In the genomic region with DNA sequence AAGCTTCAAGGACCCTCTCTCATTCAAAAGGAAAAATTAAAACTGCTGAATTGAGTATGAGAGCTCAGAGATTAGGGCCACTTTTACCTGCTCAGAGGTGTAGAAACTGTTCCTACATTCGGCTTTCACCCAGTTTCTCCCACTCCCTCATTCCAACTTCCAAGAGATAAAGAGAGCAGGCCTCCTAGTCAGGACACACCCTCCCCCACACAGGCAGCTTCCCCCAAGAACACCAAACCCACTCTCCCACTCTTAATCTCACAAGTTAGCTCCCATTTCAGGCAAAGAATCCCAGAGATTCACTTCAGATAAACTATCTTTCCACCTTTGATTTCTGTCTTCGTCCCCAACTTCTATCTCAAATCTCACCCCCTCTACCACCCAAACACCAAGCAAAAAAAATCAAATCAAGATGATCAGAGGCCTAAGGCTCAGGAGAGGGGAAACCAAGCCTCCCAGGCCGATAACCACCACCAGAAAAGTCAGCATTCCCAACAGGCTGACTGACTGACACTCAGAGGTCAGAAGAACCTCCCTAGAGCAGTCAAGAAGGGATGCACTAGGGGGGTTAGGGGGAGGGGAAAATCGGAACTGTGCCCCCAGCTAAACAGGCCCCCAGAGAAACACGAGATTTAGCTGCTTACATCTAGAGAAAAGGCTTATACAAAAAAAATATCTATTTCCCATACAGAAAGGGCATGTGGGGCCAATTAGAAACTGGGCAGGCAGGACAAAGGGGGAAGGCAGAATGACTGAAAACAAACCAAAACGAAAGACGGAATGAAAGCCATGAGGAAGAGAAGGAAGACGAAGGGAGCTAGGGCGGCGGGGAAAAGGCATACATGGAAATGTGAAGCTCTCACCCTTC, we compare ENCODE assay signal across 9 cellular contexts. TPM values are rescaled to one million over a fixed set of nuclear protein-coding genes. Genes with fewer than 3 reads are reported as not detected.
DNase-seq lines count a peak whose midpoint lies in the region; ATAC-seq lines count a peak whose summit lies in the region.
"Had no signal": no experiment of that assay in that cellular context is flagged by ENCODE, and none has a peak within 500 bp of the region (broad histone marks: within the 10 kb centered on the region; RNA-seq: fewer than 3 reads in every experiment).

No MANE protein-coding gene starts in this region.

- peaks cover 42% of the 10 kb centered on the region for H3K4me1 Mint-ChIP-seq in central memory CD8-positive, alpha-beta T cell
- H3K4me1 Mint-ChIP-seq in naive thymus-derived CD4-positive, alpha-beta T cell = peaks cover 30 to 58% (median 46%) of the 10 kb centered on the region in 7 donors

- H3K27me3 Mint-ChIP-seq in central memory CD8-positive, alpha-beta T cell = no peaks in the 10 kb centered on the region
- H3K27me3 Mint-ChIP-seq in naive thymus-derived CD4-positive, alpha-beta T cell = no peaks in the 10 kb centered on the region

- H3K36me3 Mint-ChIP-seq in central memory CD8-positive, alpha-beta T cell (ENCODE audit: insufficient read depth) = peaks cover 66% of the 10 kb centered on the region
- peaks cover 0 to 21% (median 19%) of the 10 kb centered on the region in 5 donors for H3K36me3 Mint-ChIP-seq in naive thymus-derived CD4-positive, alpha-beta T cell

- DNase-seq in AG08396 (ENCODE audit: low spot score) = peak; percentile 27
- no peak for DNase-seq in Jurkat, Clone E6-1 (ENCODE audit: low read depth, low spot score)
- peak in 1 of 2 donors; percentile 4 for DNase-seq in central memory CD8-positive, alpha-beta T cell (ENCODE audit: low spot score in 2 of 2)
- no peak for DNase-seq in naive thymus-derived CD4-positive, alpha-beta T cell
- DNase-seq in effector CD8-positive, alpha-beta T cell (lab: John Stamatoyannopoulos, UW) = no peak
- DNase-seq in NCI-H446 (lab: John Stamatoyannopoulos, UW) = no peak
- DNase-seq in NCI-H1694 treated with DMSO at 0.1 percent for 48 hours (lab: John Stamatoyannopoulos, UW) = no peak
- DNase-seq: activated CD4-positive, CD25-positive, alpha-beta regulatory T cell had no signal

- peak overlapping the region; percentile 78 for H3K4me3 Mint-ChIP-seq in central memory CD8-positive, alpha-beta T cell
- peak overlapping the region; percentile 82 to 98 (median 94) for H3K4me3 Mint-ChIP-seq in naive thymus-derived CD4-positive, alpha-beta T cell

- H3K27me3 ChIP-seq in naive thymus-derived CD4-positive, alpha-beta T cell (ENCODE audit: control insufficient read depth in 2 of 2, insufficient read depth in 2 of 2, low read length in 2 of 2) = no peaks in the 10 kb centered on the region

- H3K9me3 Mint-ChIP-seq in central memory CD8-positive, alpha-beta T cell = no peaks in the 10 kb centered on the region
- H3K9me3 Mint-ChIP-seq in naive thymus-derived CD4-positive, alpha-beta T cell = no peaks in the 10 kb centered on the region

- intact Hi-C loops in naive thymus-derived CD4-positive, alpha-beta T cell (cut with micrococcal nuclease) = loop anchor here (1.0 to 5.0 kb wide), 5 partner anchors 25 to 498 kb away; a partner anchor contains a TSS

- peaks cover 20 to 60% (median 21%) of the 10 kb centered on the region in 3 experiments for H3K36me3 ChIP-seq in naive thymus-derived CD4-positive, alpha-beta T cell (ENCODE audit: control insufficient read depth in 2 of 3, insufficient read depth in 3 of 3, low read length in 3 of 3)

- ATAC-seq in central memory CD8-positive, alpha-beta T cell (replicated peaks; ENCODE audit: extremely low read depth, poor library complexity, severe bottlenecking) = no peak
- no peak for ATAC-seq in naive thymus-derived CD4-positive, alpha-beta T cell
- ATAC-seq in GM21447 (IDR thresholded peaks at IDR 0.05; ENCODE audit: unreplicated experiment) = no peak

- H3K27ac Mint-ChIP-seq in central memory CD8-positive, alpha-beta T cell (ENCODE audit: low read depth) = peak overlapping the region; percentile 79
- H3K27ac Mint-ChIP-seq in naive thymus-derived CD4-positive, alpha-beta T cell = peak overlapping the region; percentile 81 to 98 (median 89)

- peak overlapping the region; percentile 81 for H3K27ac ChIP-seq in naive thymus-derived CD4-positive, alpha-beta T cell (ENCODE audit: low read depth, low read length)

- H3K4me1 ChIP-seq in naive thymus-derived CD4-positive, alpha-beta T cell (ENCODE audit: control insufficient read depth in 2 of 2, insufficient read depth in 2 of 2, low read length in 2 of 2) = peaks cover 16 to 28% of the 10 kb centered on the region in 2 donors

- H3K4me3 ChIP-seq in Jurkat, Clone E6-1 (ENCODE audit: low read length) = peak overlapping the region; percentile 96
- peak overlapping the region; percentile 85 for H3K4me3 ChIP-seq in naive thymus-derived CD4-positive, alpha-beta T cell (ENCODE audit: low read length)

- POLR2A ChIA-PET in naive thymus-derived CD4-positive, alpha-beta T cell (lab: Charles Lee) = interaction anchor here (1.2 to 3.1 kb wide), 4 partner anchors 11 to 76 kb away, joined by 4 to 25 read pairs (median 14); a partner anchor contains a TSS

- no peaks in the 10 kb centered on the region for H3K9me3 ChIP-seq in naive thymus-derived CD4-positive, alpha-beta T cell (ENCODE audit: control insufficient read depth in 2 of 3, low read length in 3 of 3)

- CTCF ChIA-PET in naive thymus-derived CD4-positive, alpha-beta T cell (lab: Charles Lee) = interaction anchor here (0.7 to 3.2 kb wide), 7 partner anchors 9 to 84 kb away, joined by 3 to 15 read pairs (median 4); a partner anchor contains a TSS

RNA-seq across cellular contexts. Expression of a gene that starts 13.2 kb away (rescaled TPM):
- 12.6 TPM for polyA plus RNA-seq in Jurkat, Clone E6-1 (2012; ENCODE audit: insufficient read depth, insufficient read length)
- total RNA-seq in naive thymus-derived CD4-positive, alpha-beta T cell = 1 to 10 TPM; 1.5 to 3.7 (median 2.1) TPM
- under 1 TPM; 0.30 to 0.52 TPM for polyA plus RNA-seq in naive thymus-derived CD4-positive, alpha-beta T cell

RNA-seq across cellular contexts. Expression of a gene that starts 24.4 kb away (rescaled TPM):
- 217 TPM for polyA plus RNA-seq in Jurkat, Clone E6-1 (2012; ENCODE audit: insufficient read depth, insufficient read length)
- 100 to 1,000 TPM; 222 to 360 (median 301) TPM for total RNA-seq in naive thymus-derived CD4-positive, alpha-beta T cell
- polyA plus RNA-seq in naive thymus-derived CD4-positive, alpha-beta T cell = 10 to 100 TPM in 1 of 2 donors, 1 to 10 TPM in 1; 8.7 to 18.6 TPM

RNA-seq across cellular contexts. Expression of a gene that starts 24.8 kb away (rescaled TPM):
- polyA plus RNA-seq in Jurkat, Clone E6-1 (2012; ENCODE audit: insufficient read depth, insufficient read length) = 113 TPM
- 10 to 100 TPM in 4 of 5 experiments, 1 to 10 TPM in 1; 6.0 to 49.9 (median 43.4) TPM for total RNA-seq in naive thymus-derived CD4-positive, alpha-beta T cell
- 100 to 1,000 TPM in 1 of 2 donors, 10 to 100 TPM in 1; 80.4 to 169 TPM for polyA plus RNA-seq in naive thymus-derived CD4-positive, alpha-beta T cell

RNA-seq across cellular contexts. Expression of a gene that starts 28.5 kb away (rescaled TPM):
- not detected for polyA plus RNA-seq in Jurkat, Clone E6-1 (2012; ENCODE audit: insufficient read depth, insufficient read length)
- 1 to 10 TPM in 1 of 5 experiments, under 1 TPM in 3, not detected in 1; 0.32 to 1.1 (median 0.66) TPM for total RNA-seq in naive thymus-derived CD4-positive, alpha-beta T cell
- 1 to 10 TPM in 1 of 2 donors, under 1 TPM in 1; 0.70 to 1.2 TPM for polyA plus RNA-seq in naive thymus-derived CD4-positive, alpha-beta T cell

RNA-seq across cellular contexts. Expression of a gene that starts 34.3 kb away (rescaled TPM):
- polyA plus RNA-seq in Jurkat, Clone E6-1 (2012; ENCODE audit: insufficient read depth, insufficient read length) = not detected
- not detected for total RNA-seq in naive thymus-derived CD4-positive, alpha-beta T cell
- not detected for polyA plus RNA-seq in naive thymus-derived CD4-positive, alpha-beta T cell
